ENCODE assay signal across 1 cellular context in the genomic region with DNA sequence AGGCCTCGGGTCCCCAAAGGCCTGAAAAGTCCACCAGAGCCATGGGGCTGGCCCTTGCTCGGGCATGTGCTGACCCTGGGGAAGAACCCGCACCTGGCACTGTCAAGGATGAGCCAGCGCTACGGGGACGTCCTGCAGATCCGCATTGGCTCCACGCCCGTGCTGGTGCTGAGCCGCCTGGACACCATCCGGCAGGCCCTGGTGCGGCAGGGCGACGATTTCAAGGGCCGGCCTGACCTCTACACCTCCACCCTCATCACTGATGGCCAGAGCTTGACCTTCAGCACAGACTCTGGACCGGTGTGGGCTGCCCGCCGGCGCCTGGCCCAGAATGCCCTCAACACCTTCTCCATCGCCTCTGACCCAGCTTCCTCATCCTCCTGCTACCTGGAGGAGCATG.
TF ChIP-seq lines count a peak whose summit lies in the region.

No MANE protein-coding gene starts in this region.

TF ChIP-seq in HepG2, 621 proteins besides CTCF, POLR2A, EP300 and RAD21:
- peak; percentile 36; the same call in 1 of the 2 replicates for TF ChIP-seq ZNF768 (CRISPR knock-in tag; IDR thresholded peaks at IDR 0.05)
- TF ChIP-seq, protein P1, sequence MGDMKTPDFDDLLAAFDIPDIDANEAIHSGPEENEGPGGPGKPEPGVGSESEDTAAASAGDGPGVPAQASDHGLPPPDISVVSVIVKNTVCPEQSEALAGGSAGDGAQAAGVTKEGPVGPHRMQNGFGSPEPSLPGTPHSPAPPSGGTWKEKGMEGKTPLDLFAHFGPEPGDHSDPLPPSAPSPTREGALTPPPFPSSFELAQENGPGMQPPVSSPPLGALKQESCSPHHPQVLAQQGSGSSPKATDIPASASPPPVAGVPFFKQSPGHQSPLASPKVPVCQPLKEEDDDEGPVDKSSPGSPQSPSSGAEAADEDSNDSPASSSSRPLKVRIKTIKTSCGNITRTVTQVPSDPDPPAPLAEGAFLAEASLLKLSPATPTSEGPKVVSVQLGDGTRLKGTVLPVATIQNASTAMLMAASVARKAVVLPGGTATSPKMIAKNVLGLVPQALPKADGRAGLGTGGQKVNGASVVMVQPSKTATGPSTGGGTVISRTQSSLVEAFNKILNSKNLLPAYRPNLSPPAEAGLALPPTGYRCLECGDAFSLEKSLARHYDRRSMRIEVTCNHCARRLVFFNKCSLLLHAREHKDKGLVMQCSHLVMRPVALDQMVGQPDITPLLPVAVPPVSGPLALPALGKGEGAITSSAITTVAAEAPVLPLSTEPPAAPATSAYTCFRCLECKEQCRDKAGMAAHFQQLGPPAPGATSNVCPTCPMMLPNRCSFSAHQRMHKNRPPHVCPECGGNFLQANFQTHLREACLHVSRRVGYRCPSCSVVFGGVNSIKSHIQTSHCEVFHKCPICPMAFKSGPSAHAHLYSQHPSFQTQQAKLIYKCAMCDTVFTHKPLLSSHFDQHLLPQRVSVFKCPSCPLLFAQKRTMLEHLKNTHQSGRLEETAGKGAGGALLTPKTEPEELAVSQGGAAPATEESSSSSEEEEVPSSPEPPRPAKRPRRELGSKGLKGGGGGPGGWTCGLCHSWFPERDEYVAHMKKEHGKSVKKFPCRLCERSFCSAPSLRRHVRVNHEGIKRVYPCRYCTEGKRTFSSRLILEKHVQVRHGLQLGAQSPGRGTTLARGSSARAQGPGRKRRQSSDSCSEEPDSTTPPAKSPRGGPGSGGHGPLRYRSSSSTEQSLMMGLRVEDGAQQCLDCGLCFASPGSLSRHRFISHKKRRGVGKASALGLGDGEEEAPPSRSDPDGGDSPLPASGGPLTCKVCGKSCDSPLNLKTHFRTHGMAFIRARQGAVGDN (CRISPR knock-in tag; IDR thresholded peaks at IDR 0.05): peak; percentile 17; the same call in 1 of the 2 replicates
- TF ChIP-seq ISX (CRISPR knock-in tag; conservative IDR thresholded peaks at IDR 0.05): no peak
